In genomic region chr6:113763311-113763766, GRCh38 we compare ENCODE assay signal across 18 cellular contexts.
DNase-seq lines count a peak whose midpoint lies in the region; ATAC-seq and TF ChIP-seq lines count a peak whose summit lies in the region.
"Had no signal": no experiment of that assay in that cellular context is flagged by ENCODE, and none has a peak within 500 bp of the region (broad histone marks: within the 10 kb centered on the region; RNA-seq: fewer than 3 reads in every experiment).

No MANE protein-coding gene starts in this region.

- no peak overlapping the region for H3K27ac ChIP-seq in breast epithelium
- H3K27ac ChIP-seq in PC-9 = peak overlapping the region; percentile 97
- H3K27ac ChIP-seq in hepatocyte = peak overlapping the region; percentile 67
- H3K27ac ChIP-seq: gastroesophageal sphincter, sigmoid colon, thoracic aorta had no signal

- H3K4me3 ChIP-seq in breast epithelium = no peak overlapping the region
- H3K4me3 ChIP-seq in PC-9 = peak overlapping the region; percentile 18; the same call in 1 of the 2 replicates
- H3K4me3 ChIP-seq in hepatocyte = no peak overlapping the region
- no peak overlapping the region for H3K4me3 ChIP-seq in BE2C (ENCODE audit: low read depth, low read length)
- H3K4me3 ChIP-seq: dorsolateral prefrontal cortex, gastroesophageal sphincter, sigmoid colon, thoracic aorta had no signal

- no peaks in the 10 kb centered on the region for H3K27me3 Mint-ChIP-seq in MCF 10A (ENCODE audit: insufficient read depth, unreplicated experiment)
- H3K27me3 Mint-ChIP-seq: naive B cell had no signal

- H3K4me1 ChIP-seq in breast epithelium (no peaks in the 10 kb centered on the region), PC-9 (replicated peaks; ENCODE audit: insufficient read depth) (peaks cover 43% of the 10 kb centered on the region), hepatocyte (ENCODE audit: insufficient read depth) (no peaks in the 10 kb centered on the region), BE2C (no peaks in the 10 kb centered on the region)
- H3K4me1 ChIP-seq: gastroesophageal sphincter, sigmoid colon had no signal

- H3K9me3 ChIP-seq in breast epithelium (no peaks in the 10 kb centered on the region), PC-9 (ENCODE audit: insufficient read depth, low read depth) (no peaks in the 10 kb centered on the region), hepatocyte (ENCODE audit: low read depth) (no peaks in the 10 kb centered on the region), BE2C (no peaks in the 10 kb centered on the region)
- H3K9me3 ChIP-seq: gastroesophageal sphincter, sigmoid colon, thoracic aorta had no signal

- H3K9me2 ChIP-seq in PC-9 (ENCODE audit: insufficient read depth) (no peaks in the 10 kb centered on the region), hepatocyte (replicated peaks; ENCODE audit: insufficient read depth) (no peaks in the 10 kb centered on the region)

- TF ChIP-seq CTCF in MCF 10A (IDR thresholded peaks at IDR 0.05; ENCODE audit: unreplicated experiment) = no peak
- no peak for TF ChIP-seq CTCF in breast epithelium (IDR thresholded peaks at IDR 0.05)
- 0 out of 2 replicates have a peak, but pooled peaks have one; percentile 8 for TF ChIP-seq CTCF in PC-9 (conservative IDR thresholded peaks at IDR 0.05)
- no peak for TF ChIP-seq CTCF in hepatocyte (IDR thresholded peaks at IDR 0.05; ENCODE audit: poor library complexity)
- TF ChIP-seq CTCF in BE2C (IDR thresholded peaks at IDR 0.05; ENCODE audit: low read depth, low read length) = no peak

- H3K4me1 Mint-ChIP-seq in MCF 10A (ENCODE audit: insufficient read depth, unreplicated experiment) = peaks cover 14% of the 10 kb centered on the region

- BruUV-seq in MCF 10A (replicated peaks; lab: Mats Ljungman, UMichigan) (no TSS peak), PC-9 (replicated peaks; lab: Mats Ljungman, UMichigan) (no TSS peak)

- POLR2A ChIA-PET in MCF 10A (lab: Yijun Ruan, JAX) = interaction anchor here (0.6 kb wide), 1 partner anchor 95 kb away, joined by 3 read pairs; no protein-coding TSS in a partner anchor
- POLR2A ChIA-PET in PC-9 (lab: Charles Lee; ENCODE audit: unreplicated experiment) = interaction anchor here (0.6 kb wide), 1 partner anchor 77 kb away, joined by 4 read pairs; no protein-coding TSS in a partner anchor

- no peaks in the 10 kb centered on the region for H3K36me3 Mint-ChIP-seq in MCF 10A (ENCODE audit: insufficient read depth, unreplicated experiment)
- H3K36me3 Mint-ChIP-seq: naive B cell had no signal

- no peaks in the 10 kb centered on the region for H3K27me3 ChIP-seq in breast epithelium
- no peaks in the 10 kb centered on the region for H3K27me3 ChIP-seq in PC-9 (ENCODE audit: insufficient read depth, low read depth)
- no peaks in the 10 kb centered on the region for H3K27me3 ChIP-seq in hepatocyte
- no peaks in the 10 kb centered on the region for H3K27me3 ChIP-seq in BE2C
- H3K27me3 ChIP-seq: dorsolateral prefrontal cortex, gastroesophageal sphincter, sigmoid colon had no signal

- intact Hi-C loops in MCF 10A (cut with micrococcal nuclease) (loop anchor here (10.0 kb wide), 2 partner anchors 69 to 71 kb away; no protein-coding TSS in a partner anchor), breast epithelium (cut with DNase I; ENCODE audit: low total_unique reads) (no loop called here), PC-9 (cut with micrococcal nuclease; ENCODE audit: unreplicated experiment) (loop anchor here (2.0 to 5.0 kb wide), 4 partner anchors 47 to 641 kb away; partner anchors contain the start of gene MARCKS)

- 35% methylated on average over 1 of the region's 1 CpG for whole genome bisulfite sequencing in hepatocyte (ENCODE audit: low lambda C conversion rate, missing lambda C conversion rate)

- H3K4me2 ChIP-seq in PC-9 (peak overlapping the region; percentile 60), hepatocyte (no peak overlapping the region)

- H3K27ac Mint-ChIP-seq in MCF 10A (ENCODE audit: low read depth, unreplicated experiment) = peak overlapping the region; percentile 81

- no peaks in the 10 kb centered on the region for H3K9me3 Mint-ChIP-seq in MCF 10A (ENCODE audit: unreplicated experiment)
- H3K9me3 Mint-ChIP-seq: naive B cell had no signal

- ATAC-seq in HG03521 (IDR thresholded peaks at IDR 0.05; ENCODE audit: unreplicated experiment) (no peak), HG03565 (IDR thresholded peaks at IDR 0.05; ENCODE audit: unreplicated experiment) (no peak)

- H4K20me1 ChIP-seq in PC-9 (ENCODE audit: insufficient read depth) (no peaks in the 10 kb centered on the region), hepatocyte (ENCODE audit: insufficient read depth, poor library complexity, severe bottlenecking) (no peaks in the 10 kb centered on the region)

- CTCF ChIA-PET in MCF 10A (lab: Yijun Ruan, JAX) (interaction anchor here (1.0 kb wide), 1 partner anchor 349 kb away, joined by 4 read pairs; no protein-coding TSS in a partner anchor), PC-9 (lab: Charles Lee) (interaction anchor here (0.6 kb wide), 1 partner anchor 411 kb away, joined by 4 read pairs; no protein-coding TSS in a partner anchor)

- H3F3A ChIP-seq in PC-9 (ENCODE audit: insufficient read depth, low read depth) = peaks cover 32% of the 10 kb centered on the region

- TF ChIP-seq POLR2A in breast epithelium (IDR thresholded peaks at IDR 0.05) = no peak

- H3K36me3 ChIP-seq in breast epithelium = no peaks in the 10 kb centered on the region
- H3K36me3 ChIP-seq in PC-9 (ENCODE audit: low read depth) = no peaks in the 10 kb centered on the region
- no peaks in the 10 kb centered on the region for H3K36me3 ChIP-seq in hepatocyte (replicated peaks; ENCODE audit: insufficient read depth, low read depth)
- H3K36me3 ChIP-seq in BE2C = no peaks in the 10 kb centered on the region
- H3K36me3 ChIP-seq: gastroesophageal sphincter, sigmoid colon, thoracic aorta had no signal

- no peak overlapping the region for H3K4me3 Mint-ChIP-seq in MCF 10A (ENCODE audit: unreplicated experiment)

- H2AFZ ChIP-seq in PC-9 (peak overlapping the region; percentile 40), hepatocyte (no peak overlapping the region)

- H3K79me2 ChIP-seq in PC-9 (ENCODE audit: low read depth) = no peaks in the 10 kb centered on the region
- H3K79me2 ChIP-seq in hepatocyte = no peaks in the 10 kb centered on the region

- DNase-seq in MCF 10A (ENCODE audit: unreplicated experiment) (no peak), breast epithelium (ENCODE audit: low spot score in 2 of 2) (no peak), PC-9 (peak in 1 of 2 experiments; percentile 91), hepatocyte (ENCODE audit: low spot score) (no peak), HuH-7.5 (ENCODE audit: low spot score) (no peak), BE2C (no peak)
- DNase-seq: activated CD8-positive, alpha-beta memory T cell treated with anti-CD3 and anti-CD28 coated beads, Interleukin-2, amount 50 U/mL, for 48 hours; amniotic stem cell; dorsolateral prefrontal cortex; naive B cell; NCI-H1048; NCI-H526; SIG-M5; sigmoid colon had no signal

Comparison
In these comparisons a context has a peak if more than half of its experiments do, and no peak if none do; other contexts are left out.
1. H3K27ac ChIP-seq: peak in PC-9 (single experiment) and hepatocyte (single experiment); none in breast epithelium (0 of 2).